ENCODE assay signal across 19 cellular contexts in genomic region chr9:124010303-124010664, GRCh38. TPM values are rescaled to one million over a fixed set of nuclear protein-coding genes. Genes with fewer than 3 reads are reported as not detected.
A peak's percentile ranks its signal among the peaks of the same experiment; 100 is the strongest.
DNase-seq lines count a peak whose midpoint lies in the region; ATAC-seq and TF ChIP-seq lines count a peak whose summit lies in the region.
"Had no signal": no experiment of that assay in that cellular context is flagged by ENCODE, and none has a peak within 500 bp of the region (broad histone marks: within the 10 kb centered on the region; RNA-seq: fewer than 3 reads in every experiment).

No MANE protein-coding gene starts in this region.

- no peak for TF ChIP-seq POLR2A in adrenal gland (IDR thresholded peaks at IDR 0.05)

- no peak overlapping the region for H2AFZ ChIP-seq in GM23338

- no peaks in the 10 kb centered on the region for H3K36me3 ChIP-seq in GM23338 (ENCODE audit: insufficient read depth)
- H3K36me3 ChIP-seq in adrenal gland (replicated peaks in 1 of 2) = no peaks in the 10 kb centered on the region
- H3K36me3 ChIP-seq: pancreas, uterus had no signal

- DNase-seq in T-helper 1 cell (no peak), GM23338 (ENCODE audit: low spot score) (no peak), activated B cell treated with CpG ODN at 0.5 μM for 24 hours (no peak), adrenal gland (no peak), middle frontal gyrus (ENCODE audit: extremely low spot score, low spot score) (no peak)
- DNase-seq: activated naive CD4-positive, alpha-beta T cell treated with Interleukin-2 at 50 U/mL for 16 hours; Calu3; foreskin melanocyte; small intestine; T-helper 9 cell; uterus had no signal

- peaks cover 52% of the 10 kb centered on the region; the same call in 1 of the 2 replicates for H3F3A ChIP-seq in GM23338 (replicated peaks; ENCODE audit: low read depth)

- peak overlapping the region; percentile 5 for H3K4me3 Mint-ChIP-seq in T-helper 1 cell treated with Interleukin-12 subunit alpha and Interleukin-12 subunit beta and Interleukin-4 antibody, amounts not matched to agents 30 μg/mL and 1 μg/mL, for 36 hours
- H3K4me3 Mint-ChIP-seq in GM23338 (peak overlapping the region; percentile 67), activated B cell treated with CpG ODN at 0.5 μM for 24 hours (peak overlapping the region; percentile 36), nephron (peak overlapping the region; percentile 4 to 63 (median 42))

- POLR2A ChIA-PET in activated B cell treated with CpG ODN at 0.5 μM for 24 hours (lab: Charles Lee) = no interaction called here

- H3K4me1 ChIP-seq in GM23338 (ENCODE audit: insufficient read depth) = peaks cover 41% of the 10 kb centered on the region
- peaks cover 11 to 30% of the 10 kb centered on the region in 2 donors for H3K4me1 ChIP-seq in adrenal gland (replicated peaks in 1 of 2)

- no peaks in the 10 kb centered on the region for H3K9me3 Mint-ChIP-seq in T-helper 1 cell treated with Interleukin-12 subunit alpha and Interleukin-12 subunit beta and Interleukin-4 antibody, amounts not matched to agents 30 μg/mL and 1 μg/mL, for 36 hours
- H3K9me3 Mint-ChIP-seq in GM23338 = peaks cover 4% of the 10 kb centered on the region; the same call in 2 of the 3 replicates
- H3K9me3 Mint-ChIP-seq in activated B cell treated with CpG ODN at 0.5 μM for 24 hours = peaks cover 2% of the 10 kb centered on the region
- no peaks in the 10 kb centered on the region for H3K9me3 Mint-ChIP-seq in nephron
- H3K9me3 Mint-ChIP-seq: stimulated activated naive CD8-positive, alpha-beta T cell treated with anti-CD3 and anti-CD28 coated beads, Interleukin-15, Interleukin-2, amounts not matched to agents 100 ng/mL and 50 ng/mL, for 24 hours had no signal

- peaks cover 71% of the 10 kb centered on the region for H3K27me3 Mint-ChIP-seq in T-helper 1 cell treated with Interleukin-12 subunit alpha and Interleukin-12 subunit beta and Interleukin-4 antibody, amounts not matched to agents 30 μg/mL and 1 μg/mL, for 36 hours (ENCODE audit: low read depth)
- peaks cover 96% of the 10 kb centered on the region for H3K27me3 Mint-ChIP-seq in GM23338 (ENCODE audit: insufficient read depth, low read depth, poor library complexity)
- H3K27me3 Mint-ChIP-seq in activated B cell treated with CpG ODN at 0.5 μM for 24 hours = peaks cover 63% of the 10 kb centered on the region
- peaks cover 96% of the 10 kb centered on the region for H3K27me3 Mint-ChIP-seq in nephron (ENCODE audit: low read depth)

- H3K36me3 Mint-ChIP-seq in T-helper 1 cell treated with Interleukin-12 subunit alpha and Interleukin-12 subunit beta and Interleukin-4 antibody, amounts not matched to agents 30 μg/mL and 1 μg/mL, for 36 hours (ENCODE audit: low read depth) = peaks cover 3% of the 10 kb centered on the region
- H3K36me3 Mint-ChIP-seq in GM23338 (ENCODE audit: low read depth) (no peaks in the 10 kb centered on the region; the same call in 2 of the 3 replicates), activated B cell treated with CpG ODN at 0.5 μM for 24 hours (ENCODE audit: low read depth) (no peaks in the 10 kb centered on the region), nephron (ENCODE audit: low read depth) (no peaks in the 10 kb centered on the region)

- peak overlapping the region; percentile 50; the same call in 1 of the 2 replicates for H3K4me3 ChIP-seq in GM23338
- H3K4me3 ChIP-seq in adrenal gland = no peak overlapping the region
- H3K4me3 ChIP-seq: K562, uterus had no signal

- TF ChIP-seq CTCF in GM23338 (conservative IDR thresholded peaks at IDR 0.05; ENCODE audit: low read depth in 2 of 2) (no peak), activated B cell treated with CpG ODN at 0.5 μM for 24 hours (IDR thresholded peaks at IDR 0.05) (no peak), nephron (IDR thresholded peaks at IDR 0.05; ENCODE audit: unreplicated experiment in 3 of 3) (no peak), adrenal gland (IDR thresholded peaks at IDR 0.05) (no peak)

- no peak for ATAC-seq in GM23338
- peak; percentile 61 for ATAC-seq in activated B cell treated with CpG ODN at 0.5 μM for 24 hours (ENCODE audit: low read depth)
- ATAC-seq in GM18873 (IDR thresholded peaks at IDR 0.05; ENCODE audit: low FRiP score, unreplicated experiment) = no peak
- ATAC-seq: HCT116 had no signal

- H3K27ac Mint-ChIP-seq in T-helper 1 cell treated with Interleukin-12 subunit alpha and Interleukin-12 subunit beta and Interleukin-4 antibody, amounts not matched to agents 30 μg/mL and 1 μg/mL, for 36 hours = peak overlapping the region; percentile 84
- no peak overlapping the region for H3K27ac Mint-ChIP-seq in GM23338
- H3K27ac Mint-ChIP-seq in activated B cell treated with CpG ODN at 0.5 μM for 24 hours = peak overlapping the region; percentile 62
- H3K27ac Mint-ChIP-seq in nephron = no peak overlapping the region
- H3K27ac Mint-ChIP-seq: stimulated activated naive CD8-positive, alpha-beta T cell treated with anti-CD3 and anti-CD28 coated beads, Interleukin-15, Interleukin-2, amounts not matched to agents 100 ng/mL and 50 ng/mL, for 24 hours had no signal

- peaks cover 39% of the 10 kb centered on the region for H4K20me1 ChIP-seq in GM23338 (replicated peaks; ENCODE audit: insufficient read depth)

- H3K4me2 ChIP-seq in GM23338 = peak overlapping the region; percentile 72

- CTCF ChIA-PET in activated B cell treated with CpG ODN at 0.5 μM for 24 hours (lab: Charles Lee) = interaction anchor here (0.8 to 1.1 kb wide), 2 partner anchors 11 to 31 kb away, joined by 3 read pairs; no protein-coding TSS in a partner anchor

- no peaks in the 10 kb centered on the region for H3K9me3 ChIP-seq in adrenal gland (replicated peaks in 1 of 3)
- H3K9me3 ChIP-seq: pancreas, uterus had no signal

- no peaks in the 10 kb centered on the region for H3K9me2 ChIP-seq in GM23338 (ENCODE audit: insufficient read depth)

- peaks cover 7% of the 10 kb centered on the region for H3K4me1 Mint-ChIP-seq in T-helper 1 cell treated with Interleukin-12 subunit alpha and Interleukin-12 subunit beta and Interleukin-4 antibody, amounts not matched to agents 30 μg/mL and 1 μg/mL, for 36 hours (ENCODE audit: low read depth)
- peaks cover 51% of the 10 kb centered on the region for H3K4me1 Mint-ChIP-seq in GM23338
- H3K4me1 Mint-ChIP-seq in activated B cell treated with CpG ODN at 0.5 μM for 24 hours = peaks cover 54% of the 10 kb centered on the region
- H3K4me1 Mint-ChIP-seq in nephron = peaks cover 22% of the 10 kb centered on the region

- intact Hi-C loops in activated B cell treated with CpG ODN at 0.5 μM for 24 hours (cut with micrococcal nuclease) = loop anchor here (1.0 to 2.0 kb wide), 2 partner anchors 13 to 466 kb away; no protein-coding TSS in a partner anchor
- intact Hi-C loops in adrenal gland (cut with DNase I) = no loop called here

- no peaks in the 10 kb centered on the region for H3K79me2 ChIP-seq in GM23338 (replicated peaks; ENCODE audit: insufficient read depth)

- no peak overlapping the region for H3K27ac ChIP-seq in GM23338 (ENCODE audit: low read depth)
- no peak overlapping the region for H3K27ac ChIP-seq in adrenal gland
- H3K27ac ChIP-seq: pancreas, uterus had no signal

- 17 to 25% (median 23%) methylated on average over 9 of the region's 9 CpGs for WGBS in adrenal gland, 4 donors

- H3K27me3 ChIP-seq in GM23338 (ENCODE audit: insufficient read depth) (peaks cover 99% of the 10 kb centered on the region), adrenal gland (peaks cover 94% of the 10 kb centered on the region)

TF ChIP-seq in GM23338, 12 proteins besides CTCF, POLR2A, EP300 and RAD21:
- TF ChIP-seq ZNF331 (CRISPR knock-in tag; IDR thresholded peaks at IDR 0.05; ENCODE audit: low read depth) (no peak), EZH2 (IDR thresholded peaks at IDR 0.05; ENCODE audit: low read depth, unreplicated experiment) (peak; percentile 77), ETS1 (IDR thresholded peaks at IDR 0.05) (no peak), NANOG (IDR thresholded peaks at IDR 0.05; ENCODE audit: borderline replicate concordance) (no peak), STAT1 (IDR thresholded peaks at IDR 0.05; ENCODE audit: unreplicated experiment) (no peak), EZH2phosphoT487 (IDR thresholded peaks at IDR 0.05; ENCODE audit: unreplicated experiment) (peak; percentile 49)

RNA-seq across cellular contexts. Expression of gene LHX2, which starts 1.3 kb away (rescaled TPM):
- total RNA-seq in GM23338 (2014; rRNA removed; shearing (Covaris generic)) = 0.19 and 1.7 TPM in 2 replicates
- polyA plus RNA-seq in GM23338 (2016; fragmentation: Nextera tagmentation; extraction: Ambion mirVana) = 0.45 TPM in 1 of 2 replicates, not detected in the other
- not detected in 2 replicates for total RNA-seq in activated B cell treated with CpG ODN at 0.5 μM for 24 hours
- total RNA-seq in adrenal gland = under 1 TPM in 1 of 8 donors, not detected in 7; 0.37 TPM
- polyA plus RNA-seq in adrenal gland = under 1 TPM in 1 of 3 donors, not detected in 2; 0.24 TPM
- total RNA-seq: Calu3, lung microvascular endothelial cell, pancreas had no signal
- polyA plus RNA-seq: K562, pancreas, small intestine had no signal

Comparison
In these comparisons a context has a peak if more than half of its experiments do, and no peak if none do; other contexts are left out.
1. H3K27ac Mint-ChIP-seq: peak in T-helper 1 cell treated with Interleukin-12 subunit alpha and Interleukin-12 subunit beta and Interleukin-4 antibody, amounts not matched to agents 30 μg/mL and 1 μg/mL, for 36 hours (single experiment) and activated B cell treated with CpG ODN at 0.5 μM for 24 hours (single experiment); none in GM23338 (single experiment) and nephron (0 of 3).
2. H3K4me3 Mint-ChIP-seq: peak in every context shown above with its lines; median percentile 67 in GM23338; 42 in nephron; 36 in activated B cell treated with CpG ODN at 0.5 μM for 24 hours; 5 in T-helper 1 cell treated with Interleukin-12 subunit alpha and Interleukin-12 subunit beta and Interleukin-4 antibody, amounts not matched to agents 30 μg/mL and 1 μg/mL, for 36 hours.